In the genomic region with DNA sequence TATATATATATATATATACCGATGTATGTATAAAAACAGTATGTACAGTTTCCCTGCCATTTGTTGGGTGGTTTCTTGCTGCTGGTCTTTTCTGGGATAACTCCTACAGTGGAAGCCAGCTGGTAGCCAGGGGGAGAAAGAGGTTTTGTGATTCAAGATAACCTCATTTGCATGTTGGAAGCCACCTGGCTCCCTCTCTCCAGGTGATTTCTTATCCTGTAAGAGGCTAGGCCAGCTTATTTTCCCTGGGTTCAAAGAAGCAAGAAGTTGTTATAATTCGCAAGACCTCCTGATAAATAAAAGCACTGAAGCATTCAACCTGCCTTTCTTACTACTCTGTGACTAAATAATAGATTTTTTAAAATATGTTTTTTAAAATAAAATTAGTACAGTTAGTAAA, we compare ENCODE assay signal across 14 cellular contexts.
"Had no signal": no experiment of that assay in that cellular context is flagged by ENCODE, and none has a peak within 500 bp of the region (broad histone marks: within the 10 kb centered on the region; RNA-seq: fewer than 3 reads in every experiment).

No MANE protein-coding gene starts in this region.

- DNase-seq: activated CD4-positive, alpha-beta T cell treated with anti-CD3 and anti-CD28 coated beads, Interleukin-2, amount 50 U/mL, for 1 hour; activated CD4-positive, CD25-positive, alpha-beta regulatory T cell; activated naive CD4-positive, alpha-beta T cell treated with anti-CD3 and anti-CD28 coated beads for 36 hours; activated T-cell treated with anti-CD3 and anti-CD28 coated beads for 4 hours; esophagus squamous epithelium; foreskin fibroblast; head of caudate nucleus; stimulated activated CD4-positive, alpha-beta T cell treated with anti-CD3 and anti-CD28 coated beads, Interleukin-4, amount 100 ng/mL, for 1 hour; stimulated activated naive CD8-positive, alpha-beta T cell treated with anti-CD3 and anti-CD28 coated beads, Interleukin-15, amount 100 ng/mL, for 72 hours had no signal

- H3K4me3 ChIP-seq: esophagus squamous epithelium, thoracic aorta had no signal

- H3K27me3 Mint-ChIP-seq: activated T-helper 17 cell treated with anti-CD3 and anti-CD28 coated beads, Interleukin-2, amount 50 U/mL, for 72 hours; stimulated activated naive CD8-positive, alpha-beta T cell treated with anti-CD3 and anti-CD28 coated beads, Interleukin-15, amount 100 ng/mL, for 72 hours had no signal

- H3K9me3 Mint-ChIP-seq: mesothelial cell of epicardium, neural crest cell had no signal

- H3K36me3 Mint-ChIP-seq: mesothelial cell of epicardium had no signal

- H3K27ac Mint-ChIP-seq: activated naive CD4-positive, alpha-beta T cell treated with anti-CD3 and anti-CD28 coated beads for 36 hours; activated T-helper 17 cell treated with anti-CD3 and anti-CD28 coated beads, Interleukin-2, amount 50 U/mL, for 72 hours; mesothelial cell of epicardium; stimulated activated naive CD8-positive, alpha-beta T cell treated with anti-CD3 and anti-CD28 coated beads, Interleukin-15, amount 100 ng/mL, for 72 hours had no signal

- H3K4me3 Mint-ChIP-seq: activated naive CD4-positive, alpha-beta T cell treated with anti-CD3 and anti-CD28 coated beads for 36 hours; activated T-helper 17 cell treated with anti-CD3 and anti-CD28 coated beads, Interleukin-2, amount 50 U/mL, for 72 hours; mesothelial cell of epicardium; neural crest cell; stimulated activated naive CD8-positive, alpha-beta T cell treated with anti-CD3 and anti-CD28 coated beads, Interleukin-15, amount 100 ng/mL, for 72 hours had no signal

- H3K79me2 ChIP-seq: parathyroid adenoma had no signal

- H3K4me1 Mint-ChIP-seq: activated T-helper 17 cell treated with anti-CD3 and anti-CD28 coated beads, Interleukin-2, amount 50 U/mL, for 72 hours; mesothelial cell of epicardium; neural crest cell; stimulated activated naive CD8-positive, alpha-beta T cell treated with anti-CD3 and anti-CD28 coated beads, Interleukin-15, amount 100 ng/mL, for 72 hours had no signal

- ATAC-seq: activated T-helper 17 cell treated with anti-CD3 and anti-CD28 coated beads, Interleukin-2, amount 50 U/mL, for 72 hours; stimulated activated naive CD8-positive, alpha-beta T cell treated with anti-CD3 and anti-CD28 coated beads, Interleukin-15, amount 100 ng/mL, for 72 hours had no signal

- H3K4me1 ChIP-seq: esophagus squamous epithelium, parathyroid adenoma had no signal

- H2AFZ ChIP-seq: parathyroid adenoma had no signal

- H3K27ac ChIP-seq: esophagus squamous epithelium, parathyroid adenoma, thoracic aorta had no signal

- H3K9ac ChIP-seq: parathyroid adenoma had no signal

- H3K27me3 ChIP-seq: esophagus squamous epithelium had no signal

- H3K9me3 ChIP-seq: esophagus squamous epithelium, thoracic aorta had no signal

- H3K36me3 ChIP-seq: esophagus squamous epithelium, thoracic aorta had no signal
